Comparison of ENCODE assay signal across 20 cellular contexts in genomic region chr22:49954354-49954753, GRCh38. TPM values are rescaled to one million over a fixed set of nuclear protein-coding genes. Genes with fewer than 3 reads are reported as not detected.
DNase-seq lines count a peak whose midpoint lies in the region; ATAC-seq and TF ChIP-seq lines count a peak whose summit lies in the region.
"Had no signal": no experiment of that assay in that cellular context is flagged by ENCODE, and none has a peak within 500 bp of the region (broad histone marks: within the 10 kb centered on the region; RNA-seq: fewer than 3 reads in every experiment).

No MANE protein-coding gene starts in this region.

- ATAC-seq in psoas muscle (peak; percentile 85 to 95 (median 90)), HG03571 (IDR thresholded peaks at IDR 0.05; ENCODE audit: unreplicated experiment) (no peak), HG02571 (IDR thresholded peaks at IDR 0.05; ENCODE audit: unreplicated experiment) (no peak)
- ATAC-seq: activated CD4-positive, alpha-beta T cell treated with anti-CD3 and anti-CD28 coated beads for 36 hours; CD8-positive, alpha-beta T cell; natural killer cell treated with Interleukin-12 subunit alpha and Interleukin-12 subunit beta and Interleukin-15 and Interleukin-18, amount 100 ng/mL, for 72 hours; stimulated activated naive CD8-positive, alpha-beta T cell treated with anti-CD3 and anti-CD28 coated beads, Interleukin-15, Interleukin-2, amounts not matched to agents 100 U/mL and 50 U/mL, for 24 hours had no signal

- no peaks in the 10 kb centered on the region for H3K36me3 Mint-ChIP-seq in dendritic cell treated with granulocyte-macrophage colony-stimulating factor and Interleukin-4, amounts not matched to agents 40 ng/mL and 50 ng/mL, for 4 days (ENCODE audit: low read depth)
- H3K36me3 Mint-ChIP-seq: CD8-positive, alpha-beta T cell; natural killer cell treated with Interleukin-12 subunit alpha and Interleukin-12 subunit beta and Interleukin-15 and Interleukin-18, amount 100 ng/mL, for 72 hours had no signal

- DNase-seq in Ammon's horn (ENCODE audit: low spot score) = peak; percentile 42
- peak; percentile 72 to 90 for DNase-seq in psoas muscle
- no peak for DNase-seq in DMS114 treated with DMSO at 0.1 percent for 48 hours (lab: John Stamatoyannopoulos, UW; ENCODE audit: unreplicated experiment)
- DNase-seq in RPMI8226 = no peak
- DNase-seq: activated CD4-positive, alpha-beta T cell treated with anti-CD3 and anti-CD28 coated beads for 36 hours; activated effector memory CD4-positive, alpha-beta T cell treated with Interleukin-2 at 50 U/mL for 16 hours; amniotic stem cell; NCI-H1694 treated with DMSO at 0.1 percent for 48 hours; NCI-H524 treated with DMSO at 0.1 percent for 48 hours; stimulated activated naive CD8-positive, alpha-beta T cell treated with anti-CD3 and anti-CD28 coated beads, Interleukin-15, Interleukin-2, amounts not matched to agents 100 U/mL and 50 U/mL, for 24 hours; T1000 had no signal

- H3K27me3 ChIP-seq in liver (ENCODE audit: control insufficient read depth in 4 of 4, insufficient read depth in 4 of 4, low read length in 3 of 4) = no peaks in the 10 kb centered on the region
- H3K27me3 ChIP-seq in psoas muscle (ENCODE audit: insufficient read depth in 3 of 3, low read length in 2 of 3) = no peaks in the 10 kb centered on the region
- H3K27me3 ChIP-seq: MG63, vagina had no signal

- H3K36me3 ChIP-seq in liver (ENCODE audit: control insufficient read depth in 4 of 4, insufficient read depth in 3 of 4, low read depth in 1 of 4, low read length in 3 of 4) (no peaks in the 10 kb centered on the region), psoas muscle (ENCODE audit: insufficient read depth in 1 of 2, low read depth in 1 of 2) (no peaks in the 10 kb centered on the region)
- H3K36me3 ChIP-seq: MG63, vagina had no signal

- no peaks in the 10 kb centered on the region for H3K9me3 Mint-ChIP-seq in dendritic cell treated with granulocyte-macrophage colony-stimulating factor and Interleukin-4, amounts not matched to agents 40 ng/mL and 50 ng/mL, for 4 days
- H3K9me3 Mint-ChIP-seq: CD8-positive, alpha-beta T cell; natural killer cell treated with Interleukin-12 subunit alpha and Interleukin-12 subunit beta and Interleukin-15 and Interleukin-18, amount 100 ng/mL, for 72 hours had no signal

- no peak overlapping the region for H3K4me3 ChIP-seq in liver (ENCODE audit: low read depth in 1 of 3, low read length in 3 of 3)
- no peak overlapping the region for H3K4me3 ChIP-seq in psoas muscle
- H3K4me3 ChIP-seq: MG63, SK-N-MC, vagina had no signal

- 49% methylated on average over 8 of the region's 8 CpGs for WGBS in liver
- 20 to 47% (median 30%) methylated on average over 7 to 8 of the region's 8 CpGs for WGBS in psoas muscle, 3 donors

- peaks cover 96% of the 10 kb centered on the region for H3K4me1 Mint-ChIP-seq in dendritic cell treated with granulocyte-macrophage colony-stimulating factor and Interleukin-4, amounts not matched to agents 40 ng/mL and 50 ng/mL, for 4 days (ENCODE audit: low read depth)

- no peak overlapping the region for H3K4me3 Mint-ChIP-seq in dendritic cell treated with granulocyte-macrophage colony-stimulating factor and Interleukin-4, amounts not matched to agents 40 ng/mL and 50 ng/mL, for 4 days
- H3K4me3 Mint-ChIP-seq: activated CD4-positive, alpha-beta T cell treated with anti-CD3 and anti-CD28 coated beads for 36 hours; CD8-positive, alpha-beta T cell; natural killer cell treated with Interleukin-12 subunit alpha and Interleukin-12 subunit beta and Interleukin-15 and Interleukin-18, amount 100 ng/mL, for 72 hours had no signal

- TF ChIP-seq RAD21 in liver (IDR thresholded peaks at IDR 0.05) = no peak

- H3K9ac ChIP-seq in liver (ENCODE audit: low read depth in 1 of 2, low read length in 2 of 2) = no peak overlapping the region

- intact Hi-C loops in dendritic cell treated with granulocyte-macrophage colony-stimulating factor and Interleukin-4, amounts not matched to agents 40 ng/mL and 50 ng/mL, for 4 days (cut with micrococcal nuclease) = no loop called here
- intact Hi-C loops in psoas muscle (cut with DNase I) = no loop called here

- TF ChIP-seq CTCF in liver (IDR thresholded peaks at IDR 0.05; ENCODE audit: low read depth, low read length, missing input control) (no peak), psoas muscle (IDR thresholded peaks at IDR 0.05) (no peak)

- peak overlapping the region; percentile 86 for H3K27ac Mint-ChIP-seq in dendritic cell treated with granulocyte-macrophage colony-stimulating factor and Interleukin-4, amounts not matched to agents 40 ng/mL and 50 ng/mL, for 4 days
- H3K27ac Mint-ChIP-seq: activated CD4-positive, alpha-beta T cell treated with anti-CD3 and anti-CD28 coated beads for 36 hours; CD8-positive, alpha-beta T cell; natural killer cell treated with Interleukin-12 subunit alpha and Interleukin-12 subunit beta and Interleukin-15 and Interleukin-18, amount 100 ng/mL, for 72 hours had no signal

- H3K27me3 Mint-ChIP-seq in dendritic cell treated with granulocyte-macrophage colony-stimulating factor and Interleukin-4, amounts not matched to agents 40 ng/mL and 50 ng/mL, for 4 days = peaks cover 1% of the 10 kb centered on the region
- H3K27me3 Mint-ChIP-seq: activated CD4-positive, alpha-beta T cell treated with anti-CD3 and anti-CD28 coated beads for 36 hours; natural killer cell treated with Interleukin-12 subunit alpha and Interleukin-12 subunit beta and Interleukin-15 and Interleukin-18, amount 100 ng/mL, for 72 hours had no signal

- H3K27ac ChIP-seq in liver (ENCODE audit: low read depth in 1 of 2, low read length in 2 of 2) (peak overlapping the region; percentile 49 to 67), psoas muscle (peak overlapping the region; percentile 89)
- H3K27ac ChIP-seq: SK-N-MC, vagina had no signal

- H3K9me3 ChIP-seq in liver (ENCODE audit: control insufficient read depth in 4 of 4, low read length in 3 of 4) = no peaks in the 10 kb centered on the region
- H3K9me3 ChIP-seq in psoas muscle = no peaks in the 10 kb centered on the region
- H3K9me3 ChIP-seq: MG63, vagina had no signal

- peaks cover 32 to 53% (median 50%) of the 10 kb centered on the region in 4 donors for H3K4me1 ChIP-seq in liver (ENCODE audit: control insufficient read depth in 4 of 4, insufficient read depth in 4 of 4, low read length in 3 of 4)
- H3K4me1 ChIP-seq in psoas muscle = peaks cover 33% of the 10 kb centered on the region

TF ChIP-seq in liver, 16 proteins besides CTCF, POLR2A, EP300 and RAD21:
- TF ChIP-seq YY1 (IDR thresholded peaks at IDR 0.05) = peak; percentile 40
- TF ChIP-seq GABPA (IDR thresholded peaks at IDR 0.05 in 1 of 2, conservative IDR thresholded peaks at IDR 0.05 in 1 of 2) = no peak
- peak; percentile 16 to 41 for TF ChIP-seq HNF4A (conservative IDR thresholded peaks at IDR 0.05)
- peak; percentile 30 for TF ChIP-seq SP1 (IDR thresholded peaks at IDR 0.05)
- TF ChIP-seq RXRA (IDR thresholded peaks at IDR 0.05) = peak in 1 of 2 donors; percentile 59
- TF ChIP-seq TAF1 (conservative IDR thresholded peaks at IDR 0.05) = no peak

RNA-seq across cellular contexts. Expression of gene PIM3, which starts 6.2 kb away (rescaled TPM):
- 10 to 100 TPM; 14.5 to 33.8 TPM for total RNA-seq in liver
- 10 to 100 TPM; 22.3 to 44.0 TPM for polyA plus RNA-seq in liver
- total RNA-seq in psoas muscle = 100 to 1,000 TPM in 2 of 4 donors, 10 to 100 TPM in 2; 40.5 to 128 (median 84.5) TPM
- polyA plus RNA-seq in psoas muscle = 10 to 100 TPM; 66.4 to 84.5 (median 79.0) TPM

RNA-seq across cellular contexts. Expression of gene CRELD2, which starts 35.9 kb away (rescaled TPM):
- total RNA-seq in liver = 10 to 100 TPM; 17.2 to 98.1 TPM
- 10 to 100 TPM; 34.2 to 80.0 TPM for polyA plus RNA-seq in liver
- total RNA-seq in psoas muscle = 10 to 100 TPM in 3 of 4 donors, 1 to 10 TPM in 1; 9.9 to 14.0 (median 11.5) TPM
- polyA plus RNA-seq in psoas muscle = 10 to 100 TPM in 2 of 3 donors, 1 to 10 TPM in 1; 8.8 to 14.1 (median 11.6) TPM

RNA-seq across cellular contexts. Expression of gene ALG12, which starts 36.1 kb away (rescaled TPM):
- total RNA-seq in liver = 10 to 100 TPM; 10.4 to 20.2 TPM
- polyA plus RNA-seq in liver = 10 to 100 TPM; 12.5 to 15.6 TPM
- total RNA-seq in psoas muscle = 10 to 100 TPM in 2 of 4 donors, 1 to 10 TPM in 2; 6.5 to 10.8 (median 8.7) TPM
- 10 to 100 TPM in 1 of 3 donors, 1 to 10 TPM in 2; 8.0 to 11.0 (median 8.2) TPM for polyA plus RNA-seq in psoas muscle

RNA-seq across cellular contexts. Expression of gene IL17REL, which starts 58.2 kb away (rescaled TPM):
- total RNA-seq in liver (under 1 TPM in 1 of 2 donors, not detected in 1; under 0.01 TPM), psoas muscle (not detected)
- polyA plus RNA-seq in liver (not detected), psoas muscle (not detected)
- total RNA-seq: CD8-positive, alpha-beta T cell; natural killer cell treated with Interleukin-12 subunit alpha and Interleukin-12 subunit beta and Interleukin-15 and Interleukin-18, amount 100 ng/mL, for 72 hours; vagina had no signal

Comparison
In these comparisons a context has a peak if more than half of its experiments do, and no peak if none do; other contexts are left out.
1. DNase-seq: peak in Ammon's horn (single experiment) and psoas muscle (2 of 2); none in DMS114 treated with DMSO at 0.1 percent for 48 hours (single experiment) and RPMI8226 (single experiment).
2. ATAC-seq: peak in psoas muscle (4 of 4); none in HG03571 (single experiment) and HG02571 (single experiment).